Comparison of ENCODE assay signal across 15 cellular contexts in genomic region chr2:179595284-179595683, GRCh38.
DNase-seq lines count a peak whose midpoint lies in the region; ATAC-seq and TF ChIP-seq lines count a peak whose summit lies in the region.
"Had no signal": no experiment of that assay in that cellular context is flagged by ENCODE, and none has a peak within 500 bp of the region (broad histone marks: within the 10 kb centered on the region; RNA-seq: fewer than 3 reads in every experiment).

No MANE protein-coding gene starts in this region.

- TF ChIP-seq CTCF in AG04450 (IDR thresholded peaks at IDR 0.05; ENCODE audit: low read depth, low read length) (0 out of 2 replicates have a peak, but pooled peaks have one; percentile 5), Peyer's patch (IDR thresholded peaks at IDR 0.05) (no peak)

- ATAC-seq in GM18520 (IDR thresholded peaks at IDR 0.05; ENCODE audit: unreplicated experiment) = no peak
- ATAC-seq in GM18870 (IDR thresholded peaks at IDR 0.05; ENCODE audit: unreplicated experiment) = no peak
- ATAC-seq: upper lobe of right lung had no signal

- H3K36me3 ChIP-seq in Peyer's patch = no peaks in the 10 kb centered on the region
- H3K36me3 ChIP-seq: upper lobe of right lung had no signal

- H3K4me3 ChIP-seq in AG04450 (ENCODE audit: low read depth, low read length) = no peak overlapping the region
- no peak overlapping the region for H3K4me3 ChIP-seq in Peyer's patch
- H3K4me3 ChIP-seq: upper lobe of right lung had no signal

- H3K27ac ChIP-seq in AG04450 (ENCODE audit: low read depth, low read length) (no peak overlapping the region), Peyer's patch (no peak overlapping the region)
- H3K27ac ChIP-seq: parathyroid adenoma, upper lobe of right lung had no signal

- TF ChIP-seq POLR2A in Peyer's patch (IDR thresholded peaks at IDR 0.05) = no peak

- H3K4me1 ChIP-seq in Peyer's patch = no peaks in the 10 kb centered on the region
- H3K4me1 ChIP-seq: parathyroid adenoma, upper lobe of right lung had no signal

- H3K9me3 ChIP-seq in AG04450 (ENCODE audit: control insufficient read depth, insufficient read depth, low read length) (no peaks in the 10 kb centered on the region), Peyer's patch (no peaks in the 10 kb centered on the region)
- H3K9me3 ChIP-seq: upper lobe of right lung had no signal

- POLR2A ChIA-PET in AG04450 (lab: Yijun Ruan, JAX) = interaction anchor here (0.7 kb wide), 1 partner anchor 51 kb away, joined by 3 read pairs; no protein-coding TSS in a partner anchor

- CTCF ChIA-PET in AG04450 (lab: Charles Lee) = no interaction called here

- DNase-seq in AG04450 (ENCODE audit: low read depth, low spot score) (no peak), H4 (ENCODE audit: low spot score) (peak; percentile 26), RKO (ENCODE audit: low spot score) (peak; percentile 9), islet precursor cell (peak; percentile 57), NCI-H2029 treated with DMSO at 0.1 percent for 48 hours (lab: John Stamatoyannopoulos, UW) (no peak), Peyer's patch (no peak)
- DNase-seq: activated CD4-positive, alpha-beta T cell treated with anti-CD3 and anti-CD28 coated beads for 48 hours; AML-193; DMS79 treated with DMSO at 0.1 percent for 48 hours; Kasumi-1; NCI-H2029; upper lobe of right lung had no signal

- H3K27me3 ChIP-seq in AG04450 (ENCODE audit: control insufficient read depth, insufficient read depth, low read length) (no peaks in the 10 kb centered on the region), Peyer's patch (no peaks in the 10 kb centered on the region)
- H3K27me3 ChIP-seq: upper lobe of right lung had no signal

Comparison
In these comparisons a context has a peak if more than half of its experiments do, and no peak if none do; other contexts are left out.
1. DNase-seq: peak in H4 (single experiment), RKO (single experiment) and islet precursor cell (single experiment); none in AG04450 (single experiment), NCI-H2029 treated with DMSO at 0.1 percent for 48 hours (single experiment) and Peyer's patch (0 of 3).